ENCODE assay signal across 16 cellular contexts in genomic region chr21:37667380-37667779, GRCh38.
A peak's percentile ranks its signal among the peaks of the same experiment; 100 is the strongest.
DNase-seq lines count a peak whose midpoint lies in the region; ATAC-seq, FAIRE-seq and TF ChIP-seq lines count a peak whose summit lies in the region.
"Had no signal": no experiment of that assay in that cellular context is flagged by ENCODE, and none has a peak within 500 bp of the region (broad histone marks: within the 10 kb centered on the region; RNA-seq: fewer than 3 reads in every experiment).

No MANE protein-coding gene starts in this region.

- POLR2A ChIA-PET in H1 (lab: Charles Lee; ENCODE audit: partially characterized antibody) (no interaction called here), T-cell (lab: Charles Lee) (no interaction called here)

- TF ChIP-seq CTCF in left ventricle myocardium inferior (IDR thresholded peaks at IDR 0.05; ENCODE audit: borderline replicate concordance) (no peak), H1 (IDR thresholded peaks at IDR 0.05; ENCODE audit: control extremely low read depth in 1 of 3, insufficient read depth in 1 of 3, low read depth in 1 of 3, low read length in 3 of 3) (no peak), upper lobe of right lung (IDR thresholded peaks at IDR 0.05) (no peak)

- no peak for TF ChIP-seq POLR2A in H1 (IDR thresholded peaks at IDR 0.05; ENCODE audit: control extremely low read depth in 1 of 2, low read depth in 2 of 2, low read length in 2 of 2)

- H3K27me3 ChIP-seq in left ventricle myocardium inferior (ENCODE audit: low read depth) (no peaks in the 10 kb centered on the region), H1 (replicated peaks in 1 of 4; ENCODE audit: control insufficient read depth in 3 of 4, extremely low read depth in 1 of 4, insufficient read depth in 3 of 4, low read length in 3 of 4) (no peaks in the 10 kb centered on the region), mesenchymal stem cell (ENCODE audit: control insufficient read depth in 1 of 2, insufficient read depth in 1 of 2, low read length in 2 of 2) (peaks cover 0 to 18% of the 10 kb centered on the region in 2 experiments), upper lobe of right lung (no peaks in the 10 kb centered on the region)
- H3K27me3 ChIP-seq: BLaER1 had no signal

- H2BK12ac ChIP-seq in H1 (ENCODE audit: low read depth, low read length): peak overlapping the region; percentile 72; the same call in 1 of the 2 replicates
- H2BK12ac ChIP-seq in mesenchymal stem cell (ENCODE audit: low read length in 2 of 2): no peak overlapping the region

- H3K36me3 ChIP-seq in left ventricle myocardium inferior (no peaks in the 10 kb centered on the region), H1 (ENCODE audit: control insufficient read depth in 2 of 4, insufficient read depth in 4 of 4, low read length in 3 of 4) (peaks cover 0 to 7% (median 2%) of the 10 kb centered on the region in 4 experiments; a peak in 2 of 8 replicates), mesenchymal stem cell (ENCODE audit: control insufficient read depth in 1 of 2, insufficient read depth in 2 of 2, low read depth in 1 of 2, low read length in 2 of 2) (no peaks in the 10 kb centered on the region), upper lobe of right lung (no peaks in the 10 kb centered on the region)
- H3K36me3 ChIP-seq: BLaER1 had no signal

- H3K4me3 ChIP-seq in left ventricle myocardium inferior (no peak overlapping the region), H1 (ENCODE audit: extremely low read depth in 1 of 4, insufficient read depth in 2 of 4, low read depth in 3 of 4, low read length in 4 of 4) (no peak overlapping the region), mesenchymal stem cell (ENCODE audit: insufficient read depth in 1 of 2, low read depth in 1 of 2, low read length in 2 of 2) (no peak overlapping the region), upper lobe of right lung (no peak overlapping the region)
- H3K4me3 ChIP-seq: BLaER1 had no signal

- H3K79me1 ChIP-seq in H1 (ENCODE audit: low read depth, low read length) (no peaks in the 10 kb centered on the region), mesenchymal stem cell (replicated peaks; ENCODE audit: low read length, poor library complexity, severe bottlenecking) (no peaks in the 10 kb centered on the region)

- no peak for TF ChIP-seq RAD21 in H1 (IDR thresholded peaks at IDR 0.05 in 1 of 2, conservative IDR thresholded peaks at IDR 0.05 in 1 of 2; ENCODE audit: low read depth in 2 of 2, low read length in 2 of 2)

- H3K9me3 ChIP-seq in left ventricle myocardium inferior (replicated peaks) (no peaks in the 10 kb centered on the region), H1 (ENCODE audit: insufficient read depth in 2 of 2, low read depth in 1 of 2, low read length in 1 of 2) (peaks cover 24 to 28% of the 10 kb centered on the region in 2 experiments), mesenchymal stem cell (ENCODE audit: control insufficient read depth, low read length) (no peaks in the 10 kb centered on the region), upper lobe of right lung (no peaks in the 10 kb centered on the region)

- intact Hi-C loops in Right ventricle myocardium inferior (cut with DNase I) (no loop called here), left ventricle myocardium inferior (cut with micrococcal nuclease) (no loop called here), upper lobe of right lung (cut with DNase I) (no loop called here)

- H3K27ac ChIP-seq in left ventricle myocardium inferior (replicated peaks) (no peak overlapping the region), H1 (ENCODE audit: low read depth, low read length) (no peak overlapping the region), mesenchymal stem cell (ENCODE audit: low read length, poor library complexity, severe bottlenecking) (no peak overlapping the region), upper lobe of right lung (no peak overlapping the region)
- H3K27ac ChIP-seq: 22Rv1, BLaER1 had no signal

- no peak overlapping the region for H3K27ac Mint-ChIP-seq in T-cell

- H4K91ac ChIP-seq in H1 (replicated peaks; ENCODE audit: insufficient read length, low read length): peak overlapping the region; percentile 97
- no peak overlapping the region for H4K91ac ChIP-seq in mesenchymal stem cell (ENCODE audit: low read length)

- H3K9me3 Mint-ChIP-seq in T-cell: no peaks in the 10 kb centered on the region
- H3K9me3 Mint-ChIP-seq: CD8-positive, alpha-beta memory T cell had no signal

- H3K79me2 ChIP-seq in H1 (ENCODE audit: control insufficient read depth in 1 of 2, insufficient read depth in 2 of 2, low read length in 2 of 2): no peaks in the 10 kb centered on the region

- no peak for DNase-seq in Right ventricle myocardium inferior (ENCODE audit: missing footprints)
- no peak for DNase-seq in left ventricle myocardium inferior
- no peak for DNase-seq in H1 (ENCODE audit: low read depth in 1 of 2, low spot score in 2 of 2)
- no peak for DNase-seq in mesenchymal stem cell
- no peak for DNase-seq in upper lobe of right lung
- DNase-seq in T-cell: no peak
- DNase-seq in T-helper 2 cell: no peak
- DNase-seq: AML-193; CD8-positive, alpha-beta memory T cell; DMS53; GF-D8 had no signal

- no peaks in the 10 kb centered on the region for H3K36me3 Mint-ChIP-seq in T-cell
- H3K36me3 Mint-ChIP-seq: CD8-positive, alpha-beta memory T cell had no signal

- H3K4ac ChIP-seq in H1 (replicated peaks; ENCODE audit: insufficient read length, low read depth, low read length) (peak overlapping the region; percentile 97), mesenchymal stem cell (ENCODE audit: low read depth in 1 of 2, low read length in 2 of 2) (no peak overlapping the region)

- no peak overlapping the region for H3K23ac ChIP-seq in H1 (ENCODE audit: insufficient read length)
- no peak overlapping the region for H3K23ac ChIP-seq in mesenchymal stem cell (ENCODE audit: low read length in 2 of 2)

- H3K27me3 Mint-ChIP-seq in T-cell: peaks cover 10% of the 10 kb centered on the region in 2 donors

- no peak overlapping the region for H3K56ac ChIP-seq in H1 (replicated peaks; ENCODE audit: insufficient read length, low read depth, low read length)

- ATAC-seq in Right ventricle myocardium inferior: peak; percentile 28
- peak; percentile 50 for ATAC-seq in upper lobe of right lung
- ATAC-seq in T-cell (replicated peaks in 1 of 4): no peak
- no peak for ATAC-seq in GM21619 (IDR thresholded peaks at IDR 0.05; ENCODE audit: unreplicated experiment)
- ATAC-seq: HCT116 had no signal

- no peak for FAIRE-seq in H1 (lab: Jason Lieb, UNC)
- FAIRE-seq: H54 had no signal

- H3K9ac ChIP-seq in H1 (replicated peaks in 1 of 4; ENCODE audit: extremely low read depth in 1 of 4, low read depth in 3 of 4, low read length in 3 of 4): no peak overlapping the region
- H3K9ac ChIP-seq in mesenchymal stem cell (ENCODE audit: low read length): no peak overlapping the region
- H3K9ac ChIP-seq: BLaER1 had no signal

- H4K8ac ChIP-seq in H1 (ENCODE audit: extremely low read depth, insufficient read depth, low read length) (no peak overlapping the region), mesenchymal stem cell (ENCODE audit: low read length) (no peak overlapping the region)

- no peak overlapping the region for H4K5ac ChIP-seq in H1 (ENCODE audit: insufficient read length, low read depth, low read length)

- H2BK20ac ChIP-seq in H1 (ENCODE audit: low read length): peak overlapping the region; percentile 88; the same call in 1 of the 2 replicates

- H3K4me1 ChIP-seq in left ventricle myocardium inferior (peaks cover 17% of the 10 kb centered on the region), H1 (replicated peaks in 1 of 4; ENCODE audit: control insufficient read depth in 3 of 4, insufficient read depth in 4 of 4, low read length in 3 of 4) (peaks cover 0 to 5% (median 4%) of the 10 kb centered on the region in 4 experiments; a peak in 4 of 7 replicates), mesenchymal stem cell (ENCODE audit: control insufficient read depth, insufficient read depth, low read depth, low read length) (peaks cover 21% of the 10 kb centered on the region), upper lobe of right lung (no peaks in the 10 kb centered on the region)

- H2AFZ ChIP-seq in H1 (ENCODE audit: low read length) (no peak overlapping the region), mesenchymal stem cell (ENCODE audit: low read depth, low read length) (no peak overlapping the region)

- H3K4me2 ChIP-seq in H1 (ENCODE audit: insufficient read depth in 1 of 2, low read depth in 2 of 2, low read length in 2 of 2) (no peak overlapping the region), mesenchymal stem cell (ENCODE audit: low read length, poor library complexity, severe bottlenecking) (no peak overlapping the region)

- WGBS in H1 (ENCODE audit: extremely low coverage in 1 of 2, insufficient coverage in 1 of 2, insufficient read length in 1 of 2, insufficient replicate concordance in 2 of 2, low coverage in 1 of 2, low lambda C conversion rate in 2 of 2, missing lambda C conversion rate in 1 of 2), 2 experiments: 93% methylated on average over 15 of the region's 19 CpGs; no CpG with 5 or more reads in 1 of the 2 experiments
- WGBS in mesenchymal stem cell: over 99% methylated on average over 11 of the region's 19 CpGs

- H3K4me1 Mint-ChIP-seq in T-cell: no peaks in the 10 kb centered on the region
- H3K4me1 Mint-ChIP-seq: CD8-positive, alpha-beta memory T cell had no signal

- H2AK5ac ChIP-seq in H1 (ENCODE audit: low read depth, low read length): no peak overlapping the region; the same call in 1 of the 2 replicates
- H2AK5ac ChIP-seq in mesenchymal stem cell (ENCODE audit: low read length, severe bottlenecking): peak overlapping the region; percentile 95

- H4K20me1 ChIP-seq in H1 (replicated peaks in 1 of 2; ENCODE audit: control insufficient read depth in 1 of 2, insufficient read depth in 2 of 2, low read length in 2 of 2): no peaks in the 10 kb centered on the region
- H4K20me1 ChIP-seq: BLaER1 had no signal

- peak overlapping the region; percentile 97 for H2BK120ac ChIP-seq in H1 (replicated peaks; ENCODE audit: low read depth, low read length)
- no peak overlapping the region for H2BK120ac ChIP-seq in mesenchymal stem cell (ENCODE audit: low read depth, low read length)

- no peaks in the 10 kb centered on the region for H3K23me2 ChIP-seq in H1 (ENCODE audit: low read depth, low read length)

- peak overlapping the region; percentile 84 for H3K18ac ChIP-seq in H1 (ENCODE audit: extremely low read depth, low read length)
- peak overlapping the region in 1 of 2 experiments; percentile 11 for H3K18ac ChIP-seq in mesenchymal stem cell (ENCODE audit: low read depth in 1 of 2, low read length in 2 of 2)

- H2BK5ac ChIP-seq in H1 (ENCODE audit: low read depth, low read length) (peak overlapping the region; percentile 98; the same call in 1 of the 2 replicates), mesenchymal stem cell (ENCODE audit: low read depth, low read length, poor library complexity, severe bottlenecking) (no peak overlapping the region)

- CTCF ChIA-PET in H1 (lab: Charles Lee; ENCODE audit: partially characterized antibody): interaction anchor here (1.6 to 1.7 kb wide), 2 partner anchors 10 to 33 kb away, joined by 4 to 6 read pairs; no protein-coding TSS in a partner anchor
- CTCF ChIA-PET in T-cell (lab: Charles Lee): no interaction called here

- no peak for TF ChIP-seq EP300 in H1 (IDR thresholded peaks at IDR 0.05; ENCODE audit: borderline replicate concordance in 1 of 2, low read depth in 2 of 2, low read length in 2 of 2)

- H3K14ac ChIP-seq in H1 (ENCODE audit: insufficient read length) (no peak overlapping the region), mesenchymal stem cell (ENCODE audit: low read length in 2 of 2) (no peak overlapping the region)

- no peak overlapping the region for H3K4me3 Mint-ChIP-seq in T-cell
- H3K4me3 Mint-ChIP-seq: CD8-positive, alpha-beta memory T cell had no signal

- no peak overlapping the region for H2BK15ac ChIP-seq in H1 (ENCODE audit: low read length)
- H2BK15ac ChIP-seq in mesenchymal stem cell (ENCODE audit: low read depth, poor library complexity, severe bottlenecking): no peak overlapping the region

Comparison
In these comparisons a context has a peak if more than half of its experiments do, and no peak if none do; other contexts are left out.
1. ATAC-seq: peak in Right ventricle myocardium inferior (single experiment) and upper lobe of right lung (single experiment); none in T-cell (0 of 4) and GM21619 (single experiment).